17 cellular contexts compared by ENCODE assay signal in the genomic region with DNA sequence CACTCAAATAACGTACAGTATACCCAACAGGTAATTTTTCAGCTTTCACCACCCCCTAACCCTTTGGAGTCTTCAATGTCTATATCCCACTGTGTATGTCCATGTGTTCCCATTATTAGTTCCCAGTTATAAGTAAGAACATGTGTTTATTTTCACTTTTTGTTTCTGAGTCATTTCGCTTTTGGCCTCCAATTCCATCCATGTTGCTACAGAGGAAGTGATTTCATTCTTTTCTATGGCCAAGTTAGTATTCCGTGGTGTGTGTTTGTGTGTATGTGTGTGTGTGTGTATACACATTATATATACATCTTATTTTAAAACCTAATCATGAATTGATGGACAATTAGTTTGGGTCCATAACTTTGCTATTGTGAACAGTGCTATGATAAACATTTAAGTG.
"Had no signal": no experiment of that assay in that cellular context is flagged by ENCODE, and none has a peak within 500 bp of the region (broad histone marks: within the 10 kb centered on the region; RNA-seq: fewer than 3 reads in every experiment).

No MANE protein-coding gene starts in this region.

- H3K4me1 ChIP-seq: foreskin keratinocyte, heart left ventricle, left ventricle myocardium inferior, lower lobe of right lung, pancreas had no signal

- H3K36me3 ChIP-seq: heart left ventricle, left ventricle myocardium inferior, lower lobe of right lung, pancreas had no signal

- ATAC-seq: foreskin keratinocyte, heart left ventricle, lower lobe of right lung, pancreas, right cardiac atrium had no signal

- DNase-seq: cerebellar nuclear complex; erythroblast; foreskin keratinocyte; heart left ventricle; hypothalamus; left ventricle myocardium inferior; lower lobe of right lung; naive B cell; occipital lobe; pancreas; right cardiac atrium; small intestine; stimulated activated CD4-positive, alpha-beta T cell treated with anti-CD3 and anti-CD28 coated beads, Interleukin-12 subunit alpha, Interleukin-12 subunit beta, amount 100 ng/mL, for 4 hours; stimulated activated naive CD4-positive, alpha-beta T cell treated with Interleukin-2 at 50 U/mL for 16 hours; trophoblast cell had no signal

- H3K9me3 ChIP-seq: left ventricle myocardium inferior, lower lobe of right lung, pancreas had no signal

- H3K4me3 ChIP-seq: heart left ventricle, left ventricle myocardium inferior, lower lobe of right lung, pancreas had no signal

- H3K27me3 ChIP-seq: foreskin keratinocyte, heart left ventricle, pancreas had no signal

- H3K27ac ChIP-seq: foreskin keratinocyte, heart left ventricle, left ventricle myocardium inferior, lower lobe of right lung, pancreas had no signal

- FAIRE-seq: endothelial cell of umbilical vein, keratinocyte had no signal
